In the genomic region with DNA sequence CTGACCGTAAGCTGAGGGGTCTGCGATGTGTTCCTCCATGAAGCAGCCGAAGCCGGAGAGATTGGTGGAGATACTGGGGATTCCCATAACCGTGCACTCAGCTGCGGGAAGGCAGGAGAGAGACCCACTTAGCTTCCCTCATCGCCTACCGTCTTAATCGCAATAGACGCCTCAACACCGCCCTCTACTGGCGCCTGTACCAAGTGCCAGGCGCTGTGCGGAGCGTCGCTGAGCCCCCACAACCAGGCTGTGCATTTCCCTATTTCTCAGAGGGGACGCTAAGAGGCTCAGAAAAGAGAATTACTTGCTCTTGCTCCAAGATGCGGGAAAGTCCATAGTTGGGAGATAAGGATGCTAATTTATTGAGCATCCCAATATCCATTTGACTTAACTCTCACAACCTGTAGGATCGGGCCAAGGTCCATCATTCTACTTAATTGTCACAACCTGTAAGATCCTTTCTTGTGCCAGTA, we compare ENCODE assay signal across 8 cellular contexts. TPM values are rescaled to one million over a fixed set of nuclear protein-coding genes. Genes with fewer than 3 reads are reported as not detected.
DNase-seq lines count a peak whose midpoint lies in the region; ATAC-seq and TF ChIP-seq lines count a peak whose summit lies in the region.

No MANE protein-coding gene starts in this region.

- H3K27ac Mint-ChIP-seq in activated CD4-positive, alpha-beta T cell treated with anti-CD3 and anti-CD28 coated beads for 36 hours: no peak overlapping the region

- peak; percentile 96 for TF ChIP-seq CTCF in choroid plexus epithelial cell (conservative IDR thresholded peaks at IDR 0.05; ENCODE audit: low read depth, low read length)
- peak in 1 of 3 donors; percentile 77 for TF ChIP-seq CTCF in lower leg skin (IDR thresholded peaks at IDR 0.05)

- H3K36me3 Mint-ChIP-seq in activated CD4-positive, alpha-beta T cell treated with anti-CD3 and anti-CD28 coated beads for 36 hours (ENCODE audit: low read depth): peaks cover 47% of the 10 kb centered on the region

- TF ChIP-seq POLR2A in lower leg skin (IDR thresholded peaks at IDR 0.05): no peak

- WGBS in lower leg skin, 2 donors: 28 to 29% methylated on average over 17 to 18 of the region's 19 CpGs

- POLR2A ChIA-PET in activated CD4-positive, alpha-beta T cell treated with anti-CD3 and anti-CD28 coated beads for 36 hours (lab: Charles Lee): interaction anchor here (0.8 to 1.3 kb wide), 4 partner anchors 9 to 99 kb away, joined by 3 to 4 read pairs (median 4); a partner anchor contains a TSS

- intact Hi-C loops in activated CD4-positive, alpha-beta T cell treated with anti-CD3 and anti-CD28 coated beads for 36 hours (cut with DNase I, micrococcal nuclease): loop anchor here (1.0 kb wide), 4 partner anchors 38 to 183 kb away; a partner anchor contains a TSS
- intact Hi-C loops in lower leg skin (cut with DNase I; ENCODE audit: low total_unique reads): no loop called here

- CTCF ChIA-PET in activated CD4-positive, alpha-beta T cell treated with anti-CD3 and anti-CD28 coated beads for 36 hours (lab: Charles Lee): interaction anchor here (0.5 to 2.5 kb wide), 31 partner anchors 9 to 246 kb away, joined by 3 to 31 read pairs (median 4); a partner anchor contains a TSS

- H3K27me3 Mint-ChIP-seq in activated CD4-positive, alpha-beta T cell treated with anti-CD3 and anti-CD28 coated beads for 36 hours: no peaks in the 10 kb centered on the region

- peaks cover 17% of the 10 kb centered on the region for H3K4me1 Mint-ChIP-seq in activated CD4-positive, alpha-beta T cell treated with anti-CD3 and anti-CD28 coated beads for 36 hours

- ATAC-seq in activated CD4-positive, alpha-beta T cell treated with anti-CD3 and anti-CD28 coated beads for 36 hours: peak; percentile 84
- no peak for ATAC-seq in HG03045 (IDR thresholded peaks at IDR 0.05; ENCODE audit: unreplicated experiment)

- H3K4me3 ChIP-seq in choroid plexus epithelial cell (ENCODE audit: low read depth, low read length) (no peak overlapping the region), lower leg skin (ENCODE audit: low read depth, poor library complexity, severe bottlenecking) (no peak overlapping the region)

- peak; percentile 48 for DNase-seq in NCI-H146 (lab: John Stamatoyannopoulos, UW)
- no peak for DNase-seq in NCI-H146 treated with DMSO at 0.1 percent for 48 hours (lab: John Stamatoyannopoulos, UW; ENCODE audit: unreplicated experiment)
- peak; percentile 58 to 79 for DNase-seq in NCI-H446 (lab: John Stamatoyannopoulos, UW)
- peak; percentile 91 for DNase-seq in activated CD4-positive, alpha-beta T cell treated with anti-CD3 and anti-CD28 coated beads for 36 hours
- DNase-seq in choroid plexus epithelial cell (ENCODE audit: low read depth): peak; percentile 88
- DNase-seq in lower leg skin (ENCODE audit: low spot score in 2 of 2): peak; percentile 51 to 95
- peak; percentile 56 for DNase-seq in stimulated activated CD8-positive, alpha-beta memory T cell treated with anti-CD3 and anti-CD28 coated beads, Interleukin-12 subunit alpha, Interleukin-12 subunit beta, amount 100 ng/mL, for 4 hours (ENCODE audit: low read depth)

- H3K9me3 Mint-ChIP-seq in activated CD4-positive, alpha-beta T cell treated with anti-CD3 and anti-CD28 coated beads for 36 hours (ENCODE audit: low read depth): peaks cover 3% of the 10 kb centered on the region

- H3K4me3 Mint-ChIP-seq in activated CD4-positive, alpha-beta T cell treated with anti-CD3 and anti-CD28 coated beads for 36 hours: no peak overlapping the region

RNA-seq across cellular contexts. Expression of a gene that starts 5.8 kb away (rescaled TPM):
- 1,000 to 10,000 TPM in 1 of 2 experiments, 100 to 1,000 TPM in 1; 809 to 1,111 TPM for total RNA-seq in activated CD4-positive, alpha-beta T cell treated with anti-CD3 and anti-CD28 coated beads for 36 hours
- 1,000 to 10,000 TPM; 1,012 to 1,617 (median 1,174) TPM for total RNA-seq in lower leg skin

RNA-seq across cellular contexts. Expression of a gene that starts 16.3 kb away (rescaled TPM):
- total RNA-seq in activated CD4-positive, alpha-beta T cell treated with anti-CD3 and anti-CD28 coated beads for 36 hours: 100 to 1,000 TPM; 128 to 143 TPM
- total RNA-seq in lower leg skin: 10 to 100 TPM; 15.5 to 36.3 (median 31.1) TPM

RNA-seq across cellular contexts. Expression of a gene that starts 22.1 kb away (rescaled TPM):
- total RNA-seq in activated CD4-positive, alpha-beta T cell treated with anti-CD3 and anti-CD28 coated beads for 36 hours: 100 to 1,000 TPM in 1 of 2 experiments, 10 to 100 TPM in 1; 80.2 to 102 TPM
- total RNA-seq in lower leg skin: 10 to 100 TPM; 16.4 to 33.3 (median 20.5) TPM

RNA-seq across cellular contexts. Expression of a gene that starts 22.7 kb away (rescaled TPM):
- total RNA-seq in activated CD4-positive, alpha-beta T cell treated with anti-CD3 and anti-CD28 coated beads for 36 hours: 100 to 1,000 TPM; 155 to 178 TPM
- total RNA-seq in lower leg skin: 10 to 100 TPM; 61.3 to 83.8 (median 83.3) TPM

RNA-seq across cellular contexts. Expression of a gene that starts 37.5 kb away (rescaled TPM):
- 1 to 10 TPM; 1.4 to 2.4 TPM for total RNA-seq in activated CD4-positive, alpha-beta T cell treated with anti-CD3 and anti-CD28 coated beads for 36 hours
- total RNA-seq in lower leg skin: not detected
